8 cellular contexts compared by ENCODE assay signal in genomic region chr12:57935839-57936512, GRCh38. TPM values are rescaled to one million over a fixed set of nuclear protein-coding genes. Genes with fewer than 3 reads are reported as not detected.
DNase-seq lines count a peak whose midpoint lies in the region; ATAC-seq, FAIRE-seq and TF ChIP-seq lines count a peak whose summit lies in the region.

No MANE protein-coding gene starts in this region.

- peaks cover 39% of the 10 kb centered on the region for H3K4me1 Mint-ChIP-seq in T-helper 2 cell treated with Interferon-gamma antibody and Interleukin-4, amounts not matched to agents 5 μg/mL and 100 μg/mL, for 36 hours (ENCODE audit: low read depth)
- peaks cover 1% of the 10 kb centered on the region for H3K4me1 Mint-ChIP-seq in astrocyte (ENCODE audit: low read depth, unreplicated experiment)

- 6% methylated on average over 29 of the region's 29 CpGs for WGBS in hepatocyte (ENCODE audit: low lambda C conversion rate, missing lambda C conversion rate)

- peaks cover 4% of the 10 kb centered on the region for H3K9me3 Mint-ChIP-seq in T-helper 2 cell treated with Interferon-gamma antibody and Interleukin-4, amounts not matched to agents 5 μg/mL and 100 μg/mL, for 36 hours
- H3K9me3 Mint-ChIP-seq in astrocyte (ENCODE audit: unreplicated experiment): no peaks in the 10 kb centered on the region

- H2AFZ ChIP-seq in astrocyte (ENCODE audit: low read depth, low read length): peak overlapping the region; percentile 83
- H2AFZ ChIP-seq in hepatocyte: peak overlapping the region; percentile 77

- TF ChIP-seq CTCF in astrocyte (IDR thresholded peaks at IDR 0.05; ENCODE audit: insufficient read depth, low read depth, low read length) (no peak), hepatocyte (IDR thresholded peaks at IDR 0.05; ENCODE audit: poor library complexity) (no peak)

- H3K9ac ChIP-seq in astrocyte (ENCODE audit: low read length): peak overlapping the region; percentile 82

- H3K4me3 ChIP-seq in astrocyte (ENCODE audit: insufficient read depth, low read depth, low read length) (peak overlapping the region; percentile 78), hepatocyte (peak overlapping the region; percentile 46)

- H4K20me1 ChIP-seq in astrocyte (ENCODE audit: insufficient read depth, low read length): no peaks in the 10 kb centered on the region
- H4K20me1 ChIP-seq in hepatocyte (ENCODE audit: insufficient read depth, poor library complexity, severe bottlenecking): no peaks in the 10 kb centered on the region

- TF ChIP-seq POLR2A in GM18505 (IDR thresholded peaks at IDR 0.05; ENCODE audit: borderline replicate concordance, extremely low read depth, insufficient read depth, insufficient read length): peak; percentile 89

- H3K27me3 Mint-ChIP-seq in T-helper 2 cell treated with Interferon-gamma antibody and Interleukin-4, amounts not matched to agents 5 μg/mL and 100 μg/mL, for 36 hours (ENCODE audit: low read depth): no peaks in the 10 kb centered on the region
- no peaks in the 10 kb centered on the region for H3K27me3 Mint-ChIP-seq in astrocyte (ENCODE audit: low read depth, unreplicated experiment)

- H3K9me2 ChIP-seq in hepatocyte (replicated peaks; ENCODE audit: insufficient read depth): no peaks in the 10 kb centered on the region

- H3K36me3 Mint-ChIP-seq in T-helper 2 cell treated with Interferon-gamma antibody and Interleukin-4, amounts not matched to agents 5 μg/mL and 100 μg/mL, for 36 hours (ENCODE audit: low read depth): peaks cover 18% of the 10 kb centered on the region
- no peaks in the 10 kb centered on the region for H3K36me3 Mint-ChIP-seq in astrocyte (ENCODE audit: low read depth, unreplicated experiment)

- H3K36me3 ChIP-seq in astrocyte (ENCODE audit: insufficient read depth, low read length): no peaks in the 10 kb centered on the region
- H3K36me3 ChIP-seq in hepatocyte (replicated peaks; ENCODE audit: insufficient read depth, low read depth): no peaks in the 10 kb centered on the region

- H3K79me2 ChIP-seq in astrocyte (ENCODE audit: insufficient read depth, low read length) (no peaks in the 10 kb centered on the region), hepatocyte (no peaks in the 10 kb centered on the region)

- H3K4me3 Mint-ChIP-seq in T-helper 2 cell treated with Interferon-gamma antibody and Interleukin-4, amounts not matched to agents 5 μg/mL and 100 μg/mL, for 36 hours: peak overlapping the region; percentile 94
- H3K4me3 Mint-ChIP-seq in astrocyte (ENCODE audit: unreplicated experiment): peak overlapping the region; percentile 98

- peak; percentile 92 for DNase-seq in NCI-H187 treated with DMSO at 0.1 percent for 48 hours (lab: John Stamatoyannopoulos, UW)
- DNase-seq in T-helper 2 cell treated with Interferon-gamma antibody and Interleukin-4, amounts not matched to agents 5 μg/mL and 100 μg/mL, for 36 hours (ENCODE audit: low spot score): peak; percentile 93
- peak; percentile 86 for DNase-seq in astrocyte (ENCODE audit: low read depth)
- peak; percentile 95 for DNase-seq in hepatocyte (ENCODE audit: low spot score)
- peak; percentile 91 for DNase-seq in renal cortical epithelial cell (ENCODE audit: low read depth)
- no peak for DNase-seq in cortex of kidney (lab: John Stamatoyannopoulos, UW)

- H3K4me2 ChIP-seq in astrocyte (ENCODE audit: low read length) (peak overlapping the region; percentile 90), hepatocyte (peak overlapping the region; percentile 78)

- H3K27me3 ChIP-seq in astrocyte (ENCODE audit: insufficient read depth, low read length) (no peaks in the 10 kb centered on the region), hepatocyte (no peaks in the 10 kb centered on the region)

- peak overlapping the region; percentile 98 for H3K27ac Mint-ChIP-seq in T-helper 2 cell treated with Interferon-gamma antibody and Interleukin-4, amounts not matched to agents 5 μg/mL and 100 μg/mL, for 36 hours
- peak overlapping the region; percentile 98 for H3K27ac Mint-ChIP-seq in astrocyte (ENCODE audit: unreplicated experiment)

- peak; percentile 99 for ATAC-seq in GM18505 (IDR thresholded peaks at IDR 0.05; ENCODE audit: unreplicated experiment)
- peak; percentile 98 for ATAC-seq in HG02970 (IDR thresholded peaks at IDR 0.05; ENCODE audit: low FRiP score, unreplicated experiment)

- peak overlapping the region; percentile 81 for H3K27ac ChIP-seq in astrocyte (ENCODE audit: low read depth, low read length)
- peak overlapping the region; percentile 74 for H3K27ac ChIP-seq in hepatocyte

- H3K4me1 ChIP-seq in astrocyte (ENCODE audit: insufficient read depth, low read length) (no peaks in the 10 kb centered on the region), hepatocyte (ENCODE audit: insufficient read depth) (no peaks in the 10 kb centered on the region)

- no peaks in the 10 kb centered on the region for H3K9me3 ChIP-seq in astrocyte (ENCODE audit: insufficient read depth, low read depth, low read length)
- no peaks in the 10 kb centered on the region for H3K9me3 ChIP-seq in hepatocyte (ENCODE audit: low read depth)

- FAIRE-seq in astrocyte (lab: Jason Lieb, UNC): no peak

RNA-seq across cellular contexts. Expression of gene ATP23, which starts 5.4 kb away (rescaled TPM):
- total RNA-seq in astrocyte (3.2 and 3.4 TPM in 2 replicates), hepatocyte (6.8 and 13.7 TPM in 2 replicates), renal cortical epithelial cell (7.5 and 8.3 TPM in 2 replicates)
- 6.3 and 9.1 TPM in 2 replicates for polyA plus RNA-seq in hepatocyte
